Comparison of ENCODE assay signal across 1 cellular context in the genomic region with DNA sequence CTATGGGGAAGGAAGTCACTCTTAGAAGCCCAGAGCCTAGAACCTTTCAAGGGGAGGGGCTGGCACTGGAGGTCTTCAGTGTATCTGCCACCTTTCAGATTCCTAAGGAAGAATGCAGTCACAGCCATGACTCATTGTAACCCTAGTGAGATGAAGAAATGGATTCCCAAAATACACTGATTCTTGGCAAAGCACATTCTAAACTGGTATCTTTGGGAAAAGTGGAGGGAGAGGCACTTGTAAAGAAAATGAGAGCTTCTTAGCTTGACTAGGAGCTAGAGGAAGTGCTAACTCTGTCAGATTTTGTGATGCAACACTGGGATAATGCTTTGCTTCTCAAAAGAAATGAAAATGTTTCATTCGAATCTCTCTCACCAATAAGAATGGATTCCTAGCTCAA.
TF ChIP-seq lines count a peak whose summit lies in the region.

No MANE protein-coding gene starts in this region.

TF ChIP-seq in IMR-90, 13 proteins besides CTCF, POLR2A, EP300 and RAD21 (continued from another document):
- TF ChIP-seq SMC3 (IDR thresholded peaks at IDR 0.05; ENCODE audit: low read depth, low read length) (no peak), FOS (IDR thresholded peaks at IDR 0.05; ENCODE audit: low read depth, low read length) (peak; percentile 20; the same call in 1 of the 2 replicates), CEBPB (IDR thresholded peaks at IDR 0.05; ENCODE audit: low read depth, low read length) (peak; percentile 60)
